Comparison of ENCODE assay signal across 8 cellular contexts in the genomic region with DNA sequence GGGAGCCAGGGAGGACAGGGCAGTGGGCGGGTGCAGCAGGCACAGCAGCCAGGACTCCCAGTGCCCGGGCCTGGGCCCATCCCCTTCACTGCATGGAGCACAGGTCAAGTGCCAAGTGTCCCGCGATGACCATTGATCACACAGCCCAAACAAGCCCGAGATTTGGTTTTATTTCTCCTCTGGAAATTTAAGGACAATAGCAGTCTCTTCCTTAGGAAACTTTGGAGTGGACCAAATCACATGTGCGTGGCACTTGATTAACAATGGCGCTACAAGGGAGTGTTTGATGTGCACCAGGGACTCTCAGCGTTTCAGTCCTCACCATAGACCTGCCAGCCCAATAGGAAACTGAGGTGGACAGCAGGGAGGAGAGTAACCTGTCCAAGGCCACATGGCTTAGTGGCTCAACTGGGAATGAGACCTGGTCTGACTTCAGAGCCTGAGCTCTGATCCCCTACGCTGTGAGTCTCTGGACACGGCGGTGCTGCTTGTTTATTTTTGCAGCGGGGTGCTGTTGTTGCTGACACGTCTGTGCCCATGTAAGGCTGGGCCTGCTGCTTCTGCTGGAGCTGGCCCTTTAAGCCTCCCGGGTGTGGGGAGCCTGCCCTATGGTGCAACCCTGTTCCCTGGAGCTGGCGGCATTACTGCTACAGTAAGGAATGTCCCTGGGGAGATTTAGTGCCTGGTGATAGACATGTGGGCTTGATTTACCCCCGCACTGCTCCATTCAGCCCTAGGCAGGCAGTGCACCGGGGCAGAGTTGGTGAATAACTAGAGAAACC.
A peak's percentile ranks its signal among the peaks of the same experiment; 100 is the strongest.
DNase-seq lines count a peak whose midpoint lies in the region; ATAC-seq and TF ChIP-seq lines count a peak whose summit lies in the region.

No MANE protein-coding gene starts in this region.

- H3K9me3 Mint-ChIP-seq in activated naive CD8-positive, alpha-beta T cell treated with anti-CD3 and anti-CD28 coated beads, Interleukin-2, amount 50 U/mL, for 24 hours = no peaks in the 10 kb centered on the region
- H3K9me3 Mint-ChIP-seq in activated naive CD8-positive, alpha-beta T cell treated with anti-CD3 and anti-CD28 coated beads for 36 hours = no peaks in the 10 kb centered on the region
- H3K9me3 Mint-ChIP-seq in activated T-helper 1 cell treated with anti-CD3 and anti-CD28 coated beads, Interleukin-12 subunit alpha, Interleukin-12 subunit beta, Interleukin-2, Interleukin-4 antibody, amounts not matched to agents 30 ng/mL and 10 ng/mL and 1 ng/mL, durations not matched to agents 14 hours and 24 hours and 36 hours = no peaks in the 10 kb centered on the region

- DNase-seq in activated naive CD8-positive, alpha-beta T cell treated with anti-CD3 and anti-CD28 coated beads, Interleukin-2, amount 50 U/mL, for 24 hours = no peak
- no peak for DNase-seq in activated naive CD8-positive, alpha-beta T cell treated with anti-CD3 and anti-CD28 coated beads for 36 hours
- peak; percentile 65 to 87 (median 80) for DNase-seq in body of pancreas
- peak; percentile 41 for DNase-seq in left kidney (ENCODE audit: low read depth, low spot score)
- DNase-seq in vagina (ENCODE audit: extremely low spot score in 2 of 2) = no peak
- no peak for DNase-seq in activated gamma-delta T cell treated with Interleukin-2 at 50 U/mL for 16 hours
- no peak for DNase-seq in activated T-helper 1 cell treated with anti-CD3 and anti-CD28 coated beads, Interleukin-12 subunit alpha, Interleukin-12 subunit beta, Interleukin-2, Interleukin-4 antibody, amounts not matched to agents 30 ng/mL and 10 ng/mL and 1 ng/mL, durations not matched to agents 14 hours and 24 hours and 36 hours (ENCODE audit: low spot score)

- no peaks in the 10 kb centered on the region for H3K36me3 Mint-ChIP-seq in activated naive CD8-positive, alpha-beta T cell treated with anti-CD3 and anti-CD28 coated beads, Interleukin-2, amount 50 U/mL, for 24 hours (ENCODE audit: low read depth)
- H3K36me3 Mint-ChIP-seq in activated naive CD8-positive, alpha-beta T cell treated with anti-CD3 and anti-CD28 coated beads for 36 hours = no peaks in the 10 kb centered on the region
- H3K36me3 Mint-ChIP-seq in activated T-helper 1 cell treated with anti-CD3 and anti-CD28 coated beads, Interleukin-12 subunit alpha, Interleukin-12 subunit beta, Interleukin-2, Interleukin-4 antibody, amounts not matched to agents 30 ng/mL and 10 ng/mL and 1 ng/mL, durations not matched to agents 14 hours and 24 hours and 36 hours (ENCODE audit: low read depth) = no peaks in the 10 kb centered on the region

- H3K9me3 ChIP-seq in body of pancreas (no peaks in the 10 kb centered on the region), vagina (no peaks in the 10 kb centered on the region)

- no peak overlapping the region for H3K4me3 Mint-ChIP-seq in activated naive CD8-positive, alpha-beta T cell treated with anti-CD3 and anti-CD28 coated beads, Interleukin-2, amount 50 U/mL, for 24 hours
- no peak overlapping the region for H3K4me3 Mint-ChIP-seq in activated naive CD8-positive, alpha-beta T cell treated with anti-CD3 and anti-CD28 coated beads for 36 hours
- H3K4me3 Mint-ChIP-seq in activated T-helper 1 cell treated with anti-CD3 and anti-CD28 coated beads, Interleukin-12 subunit alpha, Interleukin-12 subunit beta, Interleukin-2, Interleukin-4 antibody, amounts not matched to agents 30 ng/mL and 10 ng/mL and 1 ng/mL, durations not matched to agents 14 hours and 24 hours and 36 hours = no peak overlapping the region

- H3K27ac Mint-ChIP-seq in activated naive CD8-positive, alpha-beta T cell treated with anti-CD3 and anti-CD28 coated beads, Interleukin-2, amount 50 U/mL, for 24 hours = no peak overlapping the region
- H3K27ac Mint-ChIP-seq in activated naive CD8-positive, alpha-beta T cell treated with anti-CD3 and anti-CD28 coated beads for 36 hours = no peak overlapping the region
- no peak overlapping the region for H3K27ac Mint-ChIP-seq in activated T-helper 1 cell treated with anti-CD3 and anti-CD28 coated beads, Interleukin-12 subunit alpha, Interleukin-12 subunit beta, Interleukin-2, Interleukin-4 antibody, amounts not matched to agents 30 ng/mL and 10 ng/mL and 1 ng/mL, durations not matched to agents 14 hours and 24 hours and 36 hours

- intact Hi-C loops in body of pancreas (cut with DNase I) = no loop called here
- intact Hi-C loops in vagina (cut with DNase I) = loop anchor here (5.0 to 10.0 kb wide), 2 partner anchors 73 to 135 kb away; no protein-coding TSS in a partner anchor
- intact Hi-C loops in activated T-helper 1 cell treated with anti-CD3 and anti-CD28 coated beads, Interleukin-12 subunit alpha, Interleukin-12 subunit beta, Interleukin-2, Interleukin-4 antibody, amounts not matched to agents 30 ng/mL and 10 ng/mL and 1 ng/mL, durations not matched to agents 14 hours and 24 hours and 36 hours (cut with micrococcal nuclease) = no loop called here

- H3K27ac ChIP-seq in body of pancreas (peak overlapping the region; percentile 9 to 75 (median 72)), vagina (peak overlapping the region; percentile 41)

- H3K4me1 ChIP-seq in body of pancreas = peaks cover 37% of the 10 kb centered on the region
- peaks cover 37% of the 10 kb centered on the region for H3K4me1 ChIP-seq in vagina

- TF ChIP-seq POLR2A in body of pancreas (IDR thresholded peaks at IDR 0.05) = peak in 1 of 3 donors; percentile 56
- TF ChIP-seq POLR2A in vagina (IDR thresholded peaks at IDR 0.05) = no peak

- TF ChIP-seq CTCF in body of pancreas (IDR thresholded peaks at IDR 0.05) = no peak
- no peak for TF ChIP-seq CTCF in vagina (IDR thresholded peaks at IDR 0.05)

- peak; percentile 38 for ATAC-seq in activated naive CD8-positive, alpha-beta T cell treated with anti-CD3 and anti-CD28 coated beads, Interleukin-2, amount 50 U/mL, for 24 hours
- ATAC-seq in body of pancreas (peak; percentile 89), GM19397 (IDR thresholded peaks at IDR 0.05; ENCODE audit: unreplicated experiment) (no peak)

- 76 to 79% methylated on average over 7 to 16 of the region's 17 CpGs for WGBS in body of pancreas, 2 donors

- no peaks in the 10 kb centered on the region for H3K27me3 Mint-ChIP-seq in activated naive CD8-positive, alpha-beta T cell treated with anti-CD3 and anti-CD28 coated beads, Interleukin-2, amount 50 U/mL, for 24 hours
- no peaks in the 10 kb centered on the region for H3K27me3 Mint-ChIP-seq in activated naive CD8-positive, alpha-beta T cell treated with anti-CD3 and anti-CD28 coated beads for 36 hours
- no peaks in the 10 kb centered on the region for H3K27me3 Mint-ChIP-seq in activated T-helper 1 cell treated with anti-CD3 and anti-CD28 coated beads, Interleukin-12 subunit alpha, Interleukin-12 subunit beta, Interleukin-2, Interleukin-4 antibody, amounts not matched to agents 30 ng/mL and 10 ng/mL and 1 ng/mL, durations not matched to agents 14 hours and 24 hours and 36 hours (ENCODE audit: insufficient read depth)

- H3K4me3 ChIP-seq in body of pancreas (no peak overlapping the region), vagina (no peak overlapping the region)

- H3K4me1 Mint-ChIP-seq in activated naive CD8-positive, alpha-beta T cell treated with anti-CD3 and anti-CD28 coated beads, Interleukin-2, amount 50 U/mL, for 24 hours = no peaks in the 10 kb centered on the region
- H3K4me1 Mint-ChIP-seq in activated naive CD8-positive, alpha-beta T cell treated with anti-CD3 and anti-CD28 coated beads for 36 hours = peaks cover 2% of the 10 kb centered on the region
- no peaks in the 10 kb centered on the region for H3K4me1 Mint-ChIP-seq in activated T-helper 1 cell treated with anti-CD3 and anti-CD28 coated beads, Interleukin-12 subunit alpha, Interleukin-12 subunit beta, Interleukin-2, Interleukin-4 antibody, amounts not matched to agents 30 ng/mL and 10 ng/mL and 1 ng/mL, durations not matched to agents 14 hours and 24 hours and 36 hours (ENCODE audit: low read depth)

- no peaks in the 10 kb centered on the region for H3K27me3 ChIP-seq in body of pancreas
- H3K27me3 ChIP-seq in vagina = no peaks in the 10 kb centered on the region

- H3K36me3 ChIP-seq in body of pancreas (replicated peaks in 1 of 2; ENCODE audit: insufficient read depth in 1 of 2, low read depth in 2 of 2) (no peaks in the 10 kb centered on the region), vagina (no peaks in the 10 kb centered on the region)

Comparison
In these comparisons a context has a peak if more than half of its experiments do, and no peak if none do; other contexts are left out.
1. DNase-seq: peak in body of pancreas (4 of 4) and left kidney (single experiment); none in activated naive CD8-positive, alpha-beta T cell treated with anti-CD3 and anti-CD28 coated beads, Interleukin-2, amount 50 U/mL, for 24 hours (single experiment), activated naive CD8-positive, alpha-beta T cell treated with anti-CD3 and anti-CD28 coated beads for 36 hours (single experiment), vagina (0 of 2), activated gamma-delta T cell treated with Interleukin-2 at 50 U/mL for 16 hours (single experiment) and activated T-helper 1 cell treated with anti-CD3 and anti-CD28 coated beads, Interleukin-12 subunit alpha, Interleukin-12 subunit beta, Interleukin-2, Interleukin-4 antibody, amounts not matched to agents 30 ng/mL and 10 ng/mL and 1 ng/mL, durations not matched to agents 14 hours and 24 hours and 36 hours (single experiment).